ENCODE assay signal across 7 cellular contexts in the genomic region with DNA sequence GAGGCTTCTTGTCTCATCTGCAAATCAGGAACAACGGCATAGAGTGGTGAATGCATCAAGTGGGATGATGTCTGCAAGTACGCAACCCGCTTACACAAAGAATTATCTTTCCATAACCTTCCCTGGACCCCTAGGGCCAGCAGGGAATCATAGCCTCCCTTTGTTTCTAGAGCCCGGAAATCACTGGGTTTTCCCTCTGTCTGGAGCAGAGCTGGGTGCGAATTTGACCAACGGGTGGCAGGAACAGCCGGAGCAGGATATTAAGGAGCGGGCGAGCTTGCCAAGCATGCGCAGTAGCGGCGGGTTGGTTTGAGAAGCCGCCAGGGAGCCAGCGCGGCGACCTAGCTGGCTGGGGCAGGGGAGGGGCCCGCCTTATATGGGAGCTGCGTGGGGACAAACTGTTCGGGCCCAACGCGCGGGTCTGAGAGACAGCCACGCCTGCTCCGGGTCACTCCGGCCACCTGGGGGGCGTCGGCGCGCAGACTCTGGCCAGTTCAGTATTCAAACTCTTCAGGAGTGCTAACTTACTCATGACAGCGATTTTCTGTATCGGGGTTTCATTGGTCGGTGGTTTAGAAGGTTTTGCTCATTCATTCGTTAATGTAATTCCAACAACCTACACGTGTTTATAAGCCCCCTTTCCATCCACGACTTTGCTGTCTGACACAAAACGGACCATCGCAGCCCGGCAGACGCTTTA. TPM values are rescaled to one million over a fixed set of nuclear protein-coding genes. Genes with fewer than 3 reads are reported as not detected.
DNase-seq lines count a peak whose midpoint lies in the region; ATAC-seq lines count a peak whose summit lies in the region.

No MANE protein-coding gene starts in this region.

- intact Hi-C loops in activated CD4-positive, alpha-beta T cell treated with anti-CD3 and anti-CD28 coated beads, Interleukin-2, amount 10 ng/mL, durations not matched to agents 24 days and 14 days (cut with micrococcal nuclease), result loop anchor here (1.0 to 10.0 kb wide), 4 partner anchors 24 to 1714 kb away; partner anchors contain the start of genes KAT14, PET117, SNRPB2 and ZNF133

- peaks cover 33% of the 10 kb centered on the region for H3K4me1 Mint-ChIP-seq in activated CD4-positive, alpha-beta T cell treated with anti-CD3 and anti-CD28 coated beads, Interleukin-2, amount 10 ng/mL, durations not matched to agents 24 days and 14 days

- peak overlapping the region; percentile 89 for H3K4me3 Mint-ChIP-seq in activated CD4-positive, alpha-beta T cell treated with anti-CD3 and anti-CD28 coated beads, Interleukin-2, amount 10 ng/mL, durations not matched to agents 24 days and 14 days

- peak; percentile 44 for ATAC-seq in GM18511 (IDR thresholded peaks at IDR 0.05; ENCODE audit: unreplicated experiment)
- peak; percentile 68 for ATAC-seq in HG02885 (IDR thresholded peaks at IDR 0.05; ENCODE audit: poor library complexity, unreplicated experiment)
- peak; percentile 77 for ATAC-seq in left lobe of liver

- no peaks in the 10 kb centered on the region for H3K27me3 Mint-ChIP-seq in activated CD4-positive, alpha-beta T cell treated with anti-CD3 and anti-CD28 coated beads, Interleukin-2, amount 10 ng/mL, durations not matched to agents 24 days and 14 days

- DNase-seq in NCI-H345 (lab: John Stamatoyannopoulos, UW) (peak; percentile 93), dedifferentiated amniotic fluid mesenchymal stem cell (ENCODE audit: extremely low spot score) (peak; percentile 54), left lobe of liver (ENCODE audit: low spot score) (peak; percentile 94)
- DNase-seq in activated CD4-positive, alpha-beta T cell treated with anti-CD3 and anti-CD28 coated beads, Interleukin-2, amount 10 ng/mL, durations not matched to agents 24 days and 14 days, result peak; percentile 95
- peak; percentile 45 to 81 (median 71) for DNase-seq in stimulated activated CD4-positive, alpha-beta T cell treated with anti-CD3 and anti-CD28 coated beads, Interleukin-1b, Interleukin-23, amount 100 ng/mL, for 24 hours (ENCODE audit: low read depth in 4 of 4, low spot score in 1 of 4)

- H3K36me3 Mint-ChIP-seq in activated CD4-positive, alpha-beta T cell treated with anti-CD3 and anti-CD28 coated beads, Interleukin-2, amount 10 ng/mL, durations not matched to agents 24 days and 14 days (ENCODE audit: low read depth), result peaks cover 5% of the 10 kb centered on the region

- peak overlapping the region; percentile 85 for H3K27ac Mint-ChIP-seq in activated CD4-positive, alpha-beta T cell treated with anti-CD3 and anti-CD28 coated beads, Interleukin-2, amount 10 ng/mL, durations not matched to agents 24 days and 14 days

- H3K9me3 Mint-ChIP-seq in activated CD4-positive, alpha-beta T cell treated with anti-CD3 and anti-CD28 coated beads, Interleukin-2, amount 10 ng/mL, durations not matched to agents 24 days and 14 days, result no peaks in the 10 kb centered on the region

RNA-seq across cellular contexts. Expression of gene KIF16B, which starts 1.6 kb away (rescaled TPM):
- 7.5 and 8.1 TPM in 2 replicates for total RNA-seq in activated CD4-positive, alpha-beta T cell treated with anti-CD3 and anti-CD28 coated beads, Interleukin-2, amount 10 ng/mL, durations not matched to agents 24 days and 14 days
- total RNA-seq in left lobe of liver, result 10.1 TPM

Comparison
In these comparisons a context has a peak if more than half of its experiments do, and no peak if none do; other contexts are left out.
1. Peak in every context shown above with its lines: DNase-seq and ATAC-seq.